ENCODE assay signal across 8 cellular contexts in genomic region chr11:61187505-61188130, GRCh38. TPM values are rescaled to one million over a fixed set of nuclear protein-coding genes. Genes with fewer than 3 reads are reported as not detected.
DNase-seq lines count a peak whose midpoint lies in the region; ATAC-seq and TF ChIP-seq lines count a peak whose summit lies in the region.

No MANE protein-coding gene starts in this region.

- no peak overlapping the region for H3K27ac ChIP-seq in hepatocyte
- H3K27ac ChIP-seq in sigmoid colon: no peak overlapping the region

- no peak overlapping the region for H3K4me3 ChIP-seq in hepatocyte
- H3K4me3 ChIP-seq in sigmoid colon: no peak overlapping the region

- ATAC-seq in GM18868 (IDR thresholded peaks at IDR 0.05; ENCODE audit: unreplicated experiment): peak; percentile 54
- no peak for ATAC-seq in HG03457 (IDR thresholded peaks at IDR 0.05; ENCODE audit: unreplicated experiment)

- H4K20me1 ChIP-seq in hepatocyte (ENCODE audit: insufficient read depth, poor library complexity, severe bottlenecking): no peaks in the 10 kb centered on the region

- intact Hi-C loops in sigmoid colon (cut with DNase I): loop anchor here (2.0 kb wide), 2 partner anchors 61 to 357 kb away; no protein-coding TSS in a partner anchor

- H3K27me3 ChIP-seq in hepatocyte: no peaks in the 10 kb centered on the region
- no peaks in the 10 kb centered on the region for H3K27me3 ChIP-seq in sigmoid colon

- H3K9me3 ChIP-seq in hepatocyte (ENCODE audit: low read depth): no peaks in the 10 kb centered on the region
- H3K9me3 ChIP-seq in sigmoid colon: no peaks in the 10 kb centered on the region

- no peak overlapping the region for H3K4me2 ChIP-seq in hepatocyte

- H3K79me2 ChIP-seq in hepatocyte: no peaks in the 10 kb centered on the region

- TF ChIP-seq EP300 in sigmoid colon (IDR thresholded peaks at IDR 0.05): no peak

- no peaks in the 10 kb centered on the region for H3K4me1 ChIP-seq in hepatocyte (ENCODE audit: insufficient read depth)
- no peaks in the 10 kb centered on the region for H3K4me1 ChIP-seq in sigmoid colon

- no peak overlapping the region for H2AFZ ChIP-seq in hepatocyte

- peak; percentile 63 for DNase-seq in A172 (ENCODE audit: low spot score)
- DNase-seq in NCI-H1930 (lab: John Stamatoyannopoulos, UW): peak; percentile 58 to 63
- peak; percentile 44 for DNase-seq in T-helper 22 cell (ENCODE audit: low read depth)
- peak in 43 of 58 donors; percentile 3 to 81 (median 26) for DNase-seq in anterior cingulate cortex (lab: John Stamatoyannopoulos, UW)
- peak; percentile 90 for DNase-seq in hepatocyte (ENCODE audit: low spot score)
- DNase-seq in sigmoid colon: peak; percentile 85

- TF ChIP-seq CTCF in hepatocyte (IDR thresholded peaks at IDR 0.05; ENCODE audit: poor library complexity): peak; percentile 83
- peak; percentile 70 to 95 (median 88) for TF ChIP-seq CTCF in sigmoid colon (IDR thresholded peaks at IDR 0.05)

- TF ChIP-seq POLR2A in sigmoid colon (IDR thresholded peaks at IDR 0.05): no peak

- 42% methylated on average over 11 of the region's 11 CpGs for WGBS in hepatocyte (ENCODE audit: low lambda C conversion rate, missing lambda C conversion rate)
- whole genome bisulfite sequencing in sigmoid colon, 2 donors: 39 to 42% methylated on average over 11 of the region's 11 CpGs

- H3K36me3 ChIP-seq in hepatocyte (replicated peaks; ENCODE audit: insufficient read depth, low read depth) (no peaks in the 10 kb centered on the region), sigmoid colon (no peaks in the 10 kb centered on the region)

- H3K9me2 ChIP-seq in hepatocyte (replicated peaks; ENCODE audit: insufficient read depth): no peaks in the 10 kb centered on the region

RNA-seq across cellular contexts. Expression of gene PGA3, which starts 15.7 kb away (rescaled TPM):
- total RNA-seq in A172 (2014; rRNA removed; shearing (Covaris generic)): not detected in 2 replicates
- 0.27 and 0.48 TPM in 2 replicates for total RNA-seq in hepatocyte
- 0.39 and 1.4 TPM in 2 replicates for polyA plus RNA-seq in hepatocyte
- total RNA-seq in sigmoid colon: 1 to 10 TPM in 1 of 4 donors, under 1 TPM in 1, not detected in 2; 0.33 to 2.5 TPM
- polyA plus RNA-seq in sigmoid colon: 10 to 100 TPM in 2 of 3 donors, under 1 TPM in 1; 0.06 to 25.2 (median 14.3) TPM

RNA-seq across cellular contexts. Expression of gene VPS37C, which starts 26.4 kb away (rescaled TPM):
- 9.1 and 9.7 TPM in 2 replicates for total RNA-seq in A172 (2014; rRNA removed; shearing (Covaris generic))
- total RNA-seq in hepatocyte (12.2 and 17.0 TPM in 2 replicates), sigmoid colon (10 to 100 TPM in 3 of 4 donors, 1 to 10 TPM in 1; 8.6 to 25.4 (median 18.5) TPM)
- polyA plus RNA-seq in hepatocyte (23.0 and 26.6 TPM in 2 replicates), sigmoid colon (10 to 100 TPM; 16.9 to 19.3 (median 18.6) TPM)

RNA-seq across cellular contexts. Expression of gene PGA4, which starts 34.5 kb away (rescaled TPM):
- 2.2 TPM in 1 of 2 replicates, not detected in the other for total RNA-seq in A172 (2014; rRNA removed; shearing (Covaris generic))
- total RNA-seq in hepatocyte (2.0 and 7.1 TPM in 2 replicates), sigmoid colon (1 to 10 TPM in 2 of 4 donors, not detected in 2; 2.5 to 4.3 TPM)
- polyA plus RNA-seq in hepatocyte (4.2 and 16.2 TPM in 2 replicates), sigmoid colon (10 to 100 TPM in 1 of 3 donors, 1 to 10 TPM in 1, under 1 TPM in 1; 0.26 to 27.6 (median 5.3) TPM)

RNA-seq across cellular contexts. Expression of gene PGA5, which starts 53.4 kb away (rescaled TPM):
- total RNA-seq in A172 (2014; rRNA removed; shearing (Covaris generic)): 0.17 TPM in 1 of 2 replicates, not detected in the other
- 0.77 and 1.5 TPM in 2 replicates for total RNA-seq in hepatocyte
- polyA plus RNA-seq in hepatocyte: 1.8 and 2.7 TPM in 2 replicates
- total RNA-seq in sigmoid colon: 1 to 10 TPM in 1 of 4 donors, not detected in 3; 2.1 TPM
- 1 to 10 TPM in 2 of 3 donors, not detected in 1; 1.2 to 1.8 TPM for polyA plus RNA-seq in sigmoid colon

Comparison
In these comparisons a context has a peak if more than half of its experiments do, and no peak if none do; other contexts are left out.
1. DNase-seq: peak in every context shown above with its lines; median percentile 90 in hepatocyte; 85 in sigmoid colon; 63 in A172; 60 in NCI-H1930; 44 in T-helper 22 cell; 26 in anterior cingulate cortex.